In the genomic region with DNA sequence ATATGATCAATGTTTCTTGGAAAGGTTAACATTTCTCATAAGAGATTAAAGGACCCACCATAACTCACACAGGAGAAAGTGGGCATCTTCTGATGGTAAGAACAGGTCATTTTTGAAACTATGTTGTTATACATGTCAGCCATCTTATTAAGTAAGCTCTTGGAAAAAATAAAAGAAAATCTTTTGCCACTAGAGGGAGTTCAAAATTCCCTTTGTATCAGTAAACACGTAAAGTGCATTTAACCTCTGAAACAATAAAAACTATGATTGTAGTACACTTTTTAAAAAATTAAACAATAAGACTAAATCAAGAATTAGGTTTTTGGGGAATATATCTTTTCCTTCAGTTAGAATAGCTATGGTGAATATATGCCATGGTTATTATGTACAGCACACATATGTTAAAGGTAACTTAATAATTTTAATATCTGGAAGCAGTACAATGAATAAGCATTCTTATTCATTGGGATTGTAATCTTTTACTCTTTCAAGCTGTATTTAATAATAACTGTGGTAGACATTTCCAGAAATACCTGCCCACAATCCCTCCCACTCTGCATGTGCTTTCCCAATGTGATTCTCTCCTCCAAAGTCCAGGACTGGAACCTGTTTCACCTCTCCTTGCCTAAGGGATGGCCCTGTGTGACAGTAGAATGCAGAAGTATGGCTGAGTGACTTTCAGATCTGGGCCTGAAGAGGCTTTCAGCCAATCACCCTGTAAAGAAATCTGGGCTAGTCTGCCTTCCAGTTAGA, we compare ENCODE assay signal across 8 cellular contexts.
DNase-seq lines count a peak whose midpoint lies in the region; ATAC-seq, FAIRE-seq and TF ChIP-seq lines count a peak whose summit lies in the region.

No MANE protein-coding gene starts in this region.

- FAIRE-seq in A204.1 (lab: Jason Lieb, UNC) (peak; percentile 95), G401.6 (lab: Jason Lieb, UNC) (peak; percentile 91)

- 6 to 19% (median 9%) methylated on average over 1 of the region's 1 CpG for WGBS in spleen, 5 donors

- H3K36me3 ChIP-seq in WERI-Rb-1 (no peaks in the 10 kb centered on the region), spleen (peaks cover 0 to 8% (median 0%) of the 10 kb centered on the region in 6 donors)

- ATAC-seq in GM19397 (IDR thresholded peaks at IDR 0.05; ENCODE audit: unreplicated experiment): no peak

- peak; percentile 0 for DNase-seq in NCI-H1092 treated with DMSO at 0.1 percent for 48 hours (lab: John Stamatoyannopoulos, UW)
- no peak for DNase-seq in WERI-Rb-1
- peak; percentile 33 for DNase-seq in germinal center (ENCODE audit: low spot score)
- DNase-seq in spleen: no peak
- no peak for DNase-seq in activated gamma-delta T cell (lab: John Stamatoyannopoulos, UW)

- no peak for TF ChIP-seq POLR2A in spleen (IDR thresholded peaks at IDR 0.05)

- H3K9me3 ChIP-seq in WERI-Rb-1 (ENCODE audit: severe bottlenecking) (peaks cover 3% of the 10 kb centered on the region), spleen (peaks cover 0 to 7% (median 2%) of the 10 kb centered on the region in 8 donors)

- TF ChIP-seq CTCF in WERI-Rb-1 (IDR thresholded peaks at IDR 0.05; ENCODE audit: low read depth, low read length): 0 out of 2 replicates have a peak, but pooled peaks have one; percentile 17
- peak; percentile 19 to 72 (median 62) for TF ChIP-seq CTCF in spleen (IDR thresholded peaks at IDR 0.05 in 8 of 11, conservative IDR thresholded peaks at IDR 0.05 in 3 of 11)

- H3K4me3 ChIP-seq in WERI-Rb-1 (ENCODE audit: low read depth, low read length) (no peak overlapping the region), spleen (no peak overlapping the region)

- H3K27ac ChIP-seq in WERI-Rb-1: no peak overlapping the region
- H3K27ac ChIP-seq in spleen: peak overlapping the region; percentile 41 to 81 (median 77)

- no peaks in the 10 kb centered on the region for H3K27me3 ChIP-seq in WERI-Rb-1 (ENCODE audit: insufficient read depth, low read depth, severe bottlenecking)
- no peaks in the 10 kb centered on the region for H3K27me3 ChIP-seq in spleen (replicated peaks in 1 of 7)

- intact Hi-C loops in spleen (cut with DNase I; ENCODE audit: low total_unique reads): no loop called here

- H3K4me1 ChIP-seq in spleen: peaks cover 23 to 81% (median 52%) of the 10 kb centered on the region in 6 donors

Comparison
In these comparisons a context has a peak if more than half of its experiments do, and no peak if none do; other contexts are left out.
1. DNase-seq: peak in NCI-H1092 treated with DMSO at 0.1 percent for 48 hours (single experiment) and germinal center (single experiment); none in WERI-Rb-1 (single experiment), spleen (single experiment) and activated gamma-delta T cell (single experiment).